19 cellular contexts compared by ENCODE assay signal in genomic region chr2:227570615-227571014, GRCh38. TPM values are rescaled to one million over a fixed set of nuclear protein-coding genes. Genes with fewer than 3 reads are reported as not detected.
DNase-seq lines count a peak whose midpoint lies in the region; ATAC-seq and TF ChIP-seq lines count a peak whose summit lies in the region.
"Had no signal": no experiment of that assay in that cellular context is flagged by ENCODE, and none has a peak within 500 bp of the region (broad histone marks: within the 10 kb centered on the region; RNA-seq: fewer than 3 reads in every experiment).

No MANE protein-coding gene starts in this region.

- H3K4me2 ChIP-seq in trophoblast cell (ENCODE audit: low read length) (peak overlapping the region; percentile 13), MM.1S (ENCODE audit: low read depth, low read length) (no peak overlapping the region)
- H3K4me2 ChIP-seq: BLaER1 treated with 17β-estradiol and CSF1 and Interleukin-3, amounts not matched to agents 10 nM and 100 nM had no signal

- H3K27me3 ChIP-seq in trophoblast cell (ENCODE audit: insufficient read depth, low read length) (no peaks in the 10 kb centered on the region), MM.1S (replicated peaks; ENCODE audit: insufficient read depth, low read length) (no peaks in the 10 kb centered on the region)
- H3K27me3 ChIP-seq: BLaER1 treated with 17β-estradiol and CSF1 and Interleukin-3, amounts not matched to agents 10 nM and 100 nM had no signal

- no peaks in the 10 kb centered on the region for H3K27me3 Mint-ChIP-seq in activated naive CD4-positive, alpha-beta T cell treated with anti-CD3 and anti-CD28 coated beads, Interleukin-2, amount 50 U/mL, for 24 hours
- peaks cover 8% of the 10 kb centered on the region for H3K27me3 Mint-ChIP-seq in activated naive CD4-positive, alpha-beta T cell treated with anti-CD3 and anti-CD28 coated beads, Interleukin-2, amount 10 ng/mL, durations not matched to agents 7 days and 5 days
- H3K27me3 Mint-ChIP-seq in T-helper 17 cell (peaks cover 6% of the 10 kb centered on the region), glutamatergic neuron (ENCODE audit: unreplicated experiment) (no peaks in the 10 kb centered on the region)

- H4K91ac ChIP-seq in trophoblast cell (ENCODE audit: low read depth, low read length) = no peak overlapping the region

- H3K36me3 Mint-ChIP-seq in activated naive CD4-positive, alpha-beta T cell treated with anti-CD3 and anti-CD28 coated beads, Interleukin-2, amount 50 U/mL, for 24 hours = no peaks in the 10 kb centered on the region
- H3K36me3 Mint-ChIP-seq in activated naive CD4-positive, alpha-beta T cell treated with anti-CD3 and anti-CD28 coated beads, Interleukin-2, amount 10 ng/mL, durations not matched to agents 7 days and 5 days = no peaks in the 10 kb centered on the region
- no peaks in the 10 kb centered on the region for H3K36me3 Mint-ChIP-seq in T-helper 17 cell (ENCODE audit: low read depth)
- H3K36me3 Mint-ChIP-seq in glutamatergic neuron (ENCODE audit: unreplicated experiment) = no peaks in the 10 kb centered on the region

- H2AFZ ChIP-seq in trophoblast cell (ENCODE audit: insufficient read depth, low read length, poor library complexity) = no peak overlapping the region
- H2AFZ ChIP-seq in MM.1S (ENCODE audit: low read length) = no peak overlapping the region

- H4K12ac ChIP-seq in trophoblast cell (ENCODE audit: low read depth, low read length) = no peak overlapping the region

- H3K4me3 Mint-ChIP-seq in activated naive CD4-positive, alpha-beta T cell treated with anti-CD3 and anti-CD28 coated beads, Interleukin-2, amount 50 U/mL, for 24 hours = no peak overlapping the region
- no peak overlapping the region for H3K4me3 Mint-ChIP-seq in activated naive CD4-positive, alpha-beta T cell treated with anti-CD3 and anti-CD28 coated beads, Interleukin-2, amount 10 ng/mL, durations not matched to agents 7 days and 5 days
- H3K4me3 Mint-ChIP-seq in T-helper 17 cell (no peak overlapping the region), glutamatergic neuron (ENCODE audit: unreplicated experiment) (no peak overlapping the region)
- H3K4me3 Mint-ChIP-seq: CD8-positive, alpha-beta memory T cell had no signal

- no CpG with 5 or more reads among the region's 1 CpG for WGBS in trophoblast cell (ENCODE audit: extremely low coverage, insufficient coverage, insufficient read length)

- H2AK5ac ChIP-seq in trophoblast cell (ENCODE audit: low read length) = no peak overlapping the region

- peak overlapping the region; percentile 79 for H2BK5ac ChIP-seq in trophoblast cell (ENCODE audit: low read depth, low read length, poor library complexity)

- no peaks in the 10 kb centered on the region for H4K20me1 ChIP-seq in MM.1S (ENCODE audit: insufficient read depth, low read length)

- peaks cover 2% of the 10 kb centered on the region for H3K79me2 ChIP-seq in trophoblast cell (ENCODE audit: control insufficient read depth, insufficient read depth, low read length, poor library complexity)
- H3K79me2 ChIP-seq in MM.1S (ENCODE audit: low read length) = no peaks in the 10 kb centered on the region

- H3K18ac ChIP-seq in trophoblast cell (ENCODE audit: low read length) = no peak overlapping the region

- no peaks in the 10 kb centered on the region for H3K9me3 Mint-ChIP-seq in activated naive CD4-positive, alpha-beta T cell treated with anti-CD3 and anti-CD28 coated beads, Interleukin-2, amount 50 U/mL, for 24 hours
- H3K9me3 Mint-ChIP-seq in activated naive CD4-positive, alpha-beta T cell treated with anti-CD3 and anti-CD28 coated beads, Interleukin-2, amount 10 ng/mL, durations not matched to agents 7 days and 5 days = no peaks in the 10 kb centered on the region
- H3K9me3 Mint-ChIP-seq in glutamatergic neuron (ENCODE audit: unreplicated experiment) = peaks cover 3% of the 10 kb centered on the region
- H3K9me3 Mint-ChIP-seq: CD8-positive, alpha-beta memory T cell had no signal

- DNase-seq in activated naive CD4-positive, alpha-beta T cell treated with anti-CD3 and anti-CD28 coated beads, Interleukin-2, amount 10 ng/mL, durations not matched to agents 7 days and 5 days = no peak
- no peak for DNase-seq in T-helper 17 cell
- DNase-seq in glutamatergic neuron = no peak
- peak; percentile 12 to 83 for DNase-seq in trophoblast cell
- DNase-seq in hepatic stellate cell (ENCODE audit: low spot score) = no peak
- DNase-seq in MM.1S = no peak
- DNase-seq in SIG-M5 treated with dmso at 0.1 percent for 504 hours (lab: John Stamatoyannopoulos, UW; ENCODE audit: unreplicated experiment) = no peak
- DNase-seq: CD8-positive, alpha-beta memory T cell; DMS153; HCEC 1CT; NCI-H1436 treated with DMSO at 0.1 percent for 48 hours; NCI-H2081; NCI-H510A; NCI-H774 had no signal

- H3K4me3 ChIP-seq in trophoblast cell (ENCODE audit: low read depth, low read length) = no peak overlapping the region
- no peak overlapping the region for H3K4me3 ChIP-seq in MM.1S (ENCODE audit: low read length)
- H3K4me3 ChIP-seq: BLaER1 treated with 17β-estradiol and CSF1 and Interleukin-3, amounts not matched to agents 10 nM and 100 nM; SK-N-MC had no signal

- peaks cover 4% of the 10 kb centered on the region for H3K4me1 Mint-ChIP-seq in activated naive CD4-positive, alpha-beta T cell treated with anti-CD3 and anti-CD28 coated beads, Interleukin-2, amount 50 U/mL, for 24 hours
- no peaks in the 10 kb centered on the region for H3K4me1 Mint-ChIP-seq in activated naive CD4-positive, alpha-beta T cell treated with anti-CD3 and anti-CD28 coated beads, Interleukin-2, amount 10 ng/mL, durations not matched to agents 7 days and 5 days
- H3K4me1 Mint-ChIP-seq in T-helper 17 cell (peaks cover 8% of the 10 kb centered on the region), glutamatergic neuron (ENCODE audit: low read depth, unreplicated experiment) (no peaks in the 10 kb centered on the region)
- H3K4me1 Mint-ChIP-seq: CD8-positive, alpha-beta memory T cell had no signal

- no peak overlapping the region for H3K4ac ChIP-seq in trophoblast cell (ENCODE audit: low read depth, low read length)

- no peak overlapping the region for H3K23ac ChIP-seq in trophoblast cell (ENCODE audit: low read length)

- no peak overlapping the region for H3K9ac ChIP-seq in trophoblast cell (ENCODE audit: low read length)
- no peak overlapping the region for H3K9ac ChIP-seq in MM.1S (ENCODE audit: low read length)
- H3K9ac ChIP-seq: BLaER1 treated with 17β-estradiol and CSF1 and Interleukin-3, amounts not matched to agents 10 nM and 100 nM had no signal

- H3K79me1 ChIP-seq in trophoblast cell (ENCODE audit: low read length) = peaks cover 8% of the 10 kb centered on the region

- no peak overlapping the region for H2BK12ac ChIP-seq in trophoblast cell (ENCODE audit: low read length)

- peak overlapping the region; percentile 19 for H4K8ac ChIP-seq in trophoblast cell (ENCODE audit: low read depth, low read length)

- peaks cover 3 to 7% of the 10 kb centered on the region in 2 experiments for H3K4me1 ChIP-seq in trophoblast cell (ENCODE audit: control insufficient read depth in 1 of 2, insufficient read depth in 2 of 2, low read length in 2 of 2)
- no peaks in the 10 kb centered on the region for H3K4me1 ChIP-seq in MM.1S (ENCODE audit: low read length)

- peak overlapping the region; percentile 66 for H3K27ac Mint-ChIP-seq in activated naive CD4-positive, alpha-beta T cell treated with anti-CD3 and anti-CD28 coated beads, Interleukin-2, amount 50 U/mL, for 24 hours
- no peak overlapping the region for H3K27ac Mint-ChIP-seq in activated naive CD4-positive, alpha-beta T cell treated with anti-CD3 and anti-CD28 coated beads, Interleukin-2, amount 10 ng/mL, durations not matched to agents 7 days and 5 days
- H3K27ac Mint-ChIP-seq in T-helper 17 cell = peak overlapping the region; percentile 65
- peak overlapping the region; percentile 62 for H3K27ac Mint-ChIP-seq in glutamatergic neuron (ENCODE audit: unreplicated experiment)

- H3F3A ChIP-seq in MM.1S (ENCODE audit: insufficient read depth, low read length) = no peaks in the 10 kb centered on the region

- H3K36me3 ChIP-seq in trophoblast cell (ENCODE audit: control insufficient read depth in 1 of 2, insufficient read depth in 2 of 2, low read length in 2 of 2) (no peaks in the 10 kb centered on the region), MM.1S (replicated peaks; ENCODE audit: insufficient read depth, low read length) (no peaks in the 10 kb centered on the region)

- TF ChIP-seq CTCF in glutamatergic neuron (IDR thresholded peaks at IDR 0.05; ENCODE audit: partially characterized antibody, unreplicated experiment) = no peak
- no peak for TF ChIP-seq CTCF in MM.1S (IDR thresholded peaks at IDR 0.05; ENCODE audit: low read length)

- H3K27ac ChIP-seq in trophoblast cell (ENCODE audit: low read depth, low read length) = peak overlapping the region; percentile 84
- H3K27ac ChIP-seq in MM.1S (ENCODE audit: low read length) = no peak overlapping the region
- H3K27ac ChIP-seq: BLaER1 treated with 17β-estradiol and CSF1 and Interleukin-3, amounts not matched to agents 10 nM and 100 nM; HL-60; SK-N-MC had no signal

- H3K14ac ChIP-seq in trophoblast cell (ENCODE audit: low read length) = no peak overlapping the region

- H3K9me3 ChIP-seq in T-helper 17 cell (ENCODE audit: control insufficient read depth, low read length, poor library complexity, severe bottlenecking) = no peaks in the 10 kb centered on the region
- no peaks in the 10 kb centered on the region for H3K9me3 ChIP-seq in trophoblast cell (ENCODE audit: insufficient read depth, low read depth, low read length)
- H3K9me3 ChIP-seq in MM.1S (replicated peaks; ENCODE audit: insufficient read depth, low read length) = no peaks in the 10 kb centered on the region
- H3K9me3 ChIP-seq: BLaER1 treated with 17β-estradiol and CSF1 and Interleukin-3, amounts not matched to agents 10 nM and 100 nM had no signal

- H3K9me2 ChIP-seq in MM.1S (replicated peaks; ENCODE audit: insufficient read depth, low read length) = no peaks in the 10 kb centered on the region

- ATAC-seq in T-helper 17 cell = no peak
- ATAC-seq: Panc1 had no signal

- H2BK120ac ChIP-seq in trophoblast cell (ENCODE audit: insufficient read depth, low read length, poor library complexity) = peak overlapping the region; percentile 51

- CTCF ChIA-PET in activated naive CD4-positive, alpha-beta T cell treated with anti-CD3 and anti-CD28 coated beads, Interleukin-2, amount 10 ng/mL, durations not matched to agents 7 days and 5 days (lab: Charles Lee) = interaction anchor here (0.6 to 1.0 kb wide), 2 partner anchors 11 to 106 kb away, joined by 3 to 5 read pairs; no protein-coding TSS in a partner anchor

RNA-seq across cellular contexts. Expression of gene SCYGR2, which starts 28.1 kb away (rescaled TPM):
- total RNA-seq in T-helper 17 cell = not detected
- total RNA-seq in glutamatergic neuron (ENCODE audit: unreplicated experiment) = not detected
- polyA plus RNA-seq in trophoblast cell (2013) = not detected in 2 replicates
- total RNA-seq: CD8-positive, alpha-beta memory T cell had no signal
- polyA plus RNA-seq: CD8-positive, alpha-beta memory T cell had no signal

RNA-seq across cellular contexts. Expression of gene SCYGR3, which starts 44.0 kb away (rescaled TPM):
- total RNA-seq in T-helper 17 cell (not detected), glutamatergic neuron (ENCODE audit: unreplicated experiment) (not detected)
- polyA plus RNA-seq in trophoblast cell (2013) = not detected in 2 replicates
- total RNA-seq: CD8-positive, alpha-beta memory T cell had no signal
- polyA plus RNA-seq: CD8-positive, alpha-beta memory T cell had no signal

RNA-seq across cellular contexts. Expression of gene SCYGR4, which starts 46.7 kb away (rescaled TPM):
- total RNA-seq in T-helper 17 cell = under 1 TPM in 1 of 2 donors, not detected in 1; 0.99 TPM
- not detected for total RNA-seq in glutamatergic neuron (ENCODE audit: unreplicated experiment)
- polyA plus RNA-seq in trophoblast cell (2013) = not detected in 2 replicates
- total RNA-seq: CD8-positive, alpha-beta memory T cell had no signal
- polyA plus RNA-seq: CD8-positive, alpha-beta memory T cell had no signal

Comparison
In these comparisons a context has a peak if more than half of its experiments do, and no peak if none do; other contexts are left out.
1. DNase-seq: peak in trophoblast cell (2 of 2); none in activated naive CD4-positive, alpha-beta T cell treated with anti-CD3 and anti-CD28 coated beads, Interleukin-2, amount 10 ng/mL, durations not matched to agents 7 days and 5 days (single experiment), T-helper 17 cell (0 of 3), glutamatergic neuron (single experiment), hepatic stellate cell (single experiment), MM.1S (single experiment) and SIG-M5 treated with dmso at 0.1 percent for 504 hours (single experiment).